ENCODE assay signal across 15 cellular contexts in genomic region chr6:79694156-79694555, GRCh38.
DNase-seq lines count a peak whose midpoint lies in the region; ATAC-seq and TF ChIP-seq lines count a peak whose summit lies in the region.
"Had no signal": no experiment of that assay in that cellular context is flagged by ENCODE, and none has a peak within 500 bp of the region (broad histone marks: within the 10 kb centered on the region; RNA-seq: fewer than 3 reads in every experiment).

No MANE protein-coding gene starts in this region.

- intact Hi-C loops in Right ventricle myocardium superior (cut with DNase I) (no loop called here), left ventricle myocardium inferior (cut with micrococcal nuclease) (no loop called here), gastrocnemius medialis (cut with DNase I; ENCODE audit: low total_unique reads) (no loop called here), aorta (cut with DNase I) (no loop called here), left lung (cut with DNase I) (no loop called here)
- intact Hi-C loops in activated naive CD4-positive, alpha-beta T cell treated with anti-CD3 and anti-CD28 coated beads for 36 hours (cut with micrococcal nuclease), result no loop called here

- no peak overlapping the region for H3K27ac Mint-ChIP-seq in activated naive CD4-positive, alpha-beta T cell treated with anti-CD3 and anti-CD28 coated beads for 36 hours

- no peaks in the 10 kb centered on the region for H3K36me3 Mint-ChIP-seq in activated naive CD4-positive, alpha-beta T cell treated with anti-CD3 and anti-CD28 coated beads for 36 hours (ENCODE audit: low read depth)
- H3K36me3 Mint-ChIP-seq: CD4-positive, CD25-positive, alpha-beta regulatory T cell had no signal

- DNase-seq in Right ventricle myocardium superior (no peak), right atrium auricular region (ENCODE audit: low spot score) (no peak), left ventricle myocardium inferior (no peak), gastrocnemius medialis (no peak), aorta (no peak), pons (ENCODE audit: low spot score) (no peak), left lung (no peak)
- DNase-seq in activated naive CD4-positive, alpha-beta T cell treated with anti-CD3 and anti-CD28 coated beads for 36 hours, result no peak
- DNase-seq: ACHN; CD4-positive, CD25-positive, alpha-beta regulatory T cell; DMS53 had no signal

- WGBS in aorta, 2 donors, result 60 to 68% methylated on average over 3 of the region's 3 CpGs

- H3K36me3 ChIP-seq in right atrium auricular region (no peaks in the 10 kb centered on the region), left ventricle myocardium inferior (peaks cover 5% of the 10 kb centered on the region), gastrocnemius medialis (no peaks in the 10 kb centered on the region), aorta (ENCODE audit: control insufficient read depth in 1 of 2, insufficient read depth in 2 of 2, low read length in 1 of 2) (no peaks in the 10 kb centered on the region), left lung (no peaks in the 10 kb centered on the region)
- H3K36me3 ChIP-seq: BLaER1 treated with 17β-estradiol and CSF1 and Interleukin-3, amounts not matched to agents 10 nM and 100 nM had no signal

- no peak overlapping the region for H3K4me3 ChIP-seq in right atrium auricular region
- H3K4me3 ChIP-seq in left ventricle myocardium inferior, result no peak overlapping the region
- H3K4me3 ChIP-seq in gastrocnemius medialis, result no peak overlapping the region
- H3K4me3 ChIP-seq in aorta (ENCODE audit: low read length in 2 of 2), result no peak overlapping the region
- no peak overlapping the region for H3K4me3 ChIP-seq in left lung
- H3K4me3 ChIP-seq: BLaER1 treated with 17β-estradiol and CSF1 and Interleukin-3, amounts not matched to agents 10 nM and 100 nM; GM23248 had no signal

- no peak for TF ChIP-seq CTCF in right atrium auricular region (IDR thresholded peaks at IDR 0.05)
- TF ChIP-seq CTCF in left ventricle myocardium inferior (IDR thresholded peaks at IDR 0.05; ENCODE audit: borderline replicate concordance), result no peak
- no peak for TF ChIP-seq CTCF in gastrocnemius medialis (IDR thresholded peaks at IDR 0.05 in 4 of 5, conservative IDR thresholded peaks at IDR 0.05 in 1 of 5)
- TF ChIP-seq CTCF in left lung (IDR thresholded peaks at IDR 0.05), result no peak

- CTCF ChIA-PET in activated naive CD4-positive, alpha-beta T cell treated with anti-CD3 and anti-CD28 coated beads for 36 hours (lab: Charles Lee), result interaction anchor here (0.7 kb wide), 1 partner anchor 124 kb away, joined by 3 read pairs; no protein-coding TSS in a partner anchor

- in situ Hi-C loops in gastrocnemius medialis (cut with MboI; ENCODE audit: low sequenced_read_pairs in 4 of 4), result no loop called here

- no peaks in the 10 kb centered on the region for H3K4me1 Mint-ChIP-seq in activated naive CD4-positive, alpha-beta T cell treated with anti-CD3 and anti-CD28 coated beads for 36 hours (ENCODE audit: low read depth)
- H3K4me1 Mint-ChIP-seq: CD4-positive, CD25-positive, alpha-beta regulatory T cell had no signal

- no peak for TF ChIP-seq POLR2A in gastrocnemius medialis (IDR thresholded peaks at IDR 0.05)

- H3K27ac ChIP-seq in right atrium auricular region (no peak overlapping the region), left ventricle myocardium inferior (replicated peaks) (peak overlapping the region; percentile 18), gastrocnemius medialis (no peak overlapping the region), aorta (ENCODE audit: low read depth in 1 of 2, low read length in 2 of 2) (no peak overlapping the region), left lung (no peak overlapping the region)
- H3K27ac ChIP-seq: BLaER1 treated with 17β-estradiol and CSF1 and Interleukin-3, amounts not matched to agents 10 nM and 100 nM; GM23248; HL-60 had no signal

- H3K4me1 ChIP-seq in right atrium auricular region, result no peaks in the 10 kb centered on the region
- peaks cover 10% of the 10 kb centered on the region for H3K4me1 ChIP-seq in left ventricle myocardium inferior
- H3K4me1 ChIP-seq in gastrocnemius medialis, result no peaks in the 10 kb centered on the region
- no peaks in the 10 kb centered on the region for H3K4me1 ChIP-seq in aorta (ENCODE audit: control insufficient read depth in 1 of 2, insufficient read depth in 2 of 2, low read length in 2 of 2)
- no peaks in the 10 kb centered on the region for H3K4me1 ChIP-seq in left lung
- H3K4me1 ChIP-seq: BLaER1 treated with 17β-estradiol and CSF1 and Interleukin-3, amounts not matched to agents 10 nM and 100 nM had no signal

- H3K27me3 ChIP-seq in right atrium auricular region, result no peaks in the 10 kb centered on the region
- H3K27me3 ChIP-seq in left ventricle myocardium inferior (ENCODE audit: low read depth), result no peaks in the 10 kb centered on the region
- H3K27me3 ChIP-seq in gastrocnemius medialis, result no peaks in the 10 kb centered on the region
- H3K27me3 ChIP-seq in aorta (ENCODE audit: control insufficient read depth in 1 of 2, insufficient read depth in 2 of 2, low read length in 1 of 2), result no peaks in the 10 kb centered on the region
- H3K27me3 ChIP-seq in left lung, result no peaks in the 10 kb centered on the region
- H3K27me3 ChIP-seq: BLaER1 treated with 17β-estradiol and CSF1 and Interleukin-3, amounts not matched to agents 10 nM and 100 nM had no signal

- H3K9me3 ChIP-seq in right atrium auricular region, result no peaks in the 10 kb centered on the region
- H3K9me3 ChIP-seq in left ventricle myocardium inferior (replicated peaks), result no peaks in the 10 kb centered on the region
- H3K9me3 ChIP-seq in gastrocnemius medialis, result no peaks in the 10 kb centered on the region
- no peaks in the 10 kb centered on the region for H3K9me3 ChIP-seq in aorta (ENCODE audit: control insufficient read depth, low read length)
- no peaks in the 10 kb centered on the region for H3K9me3 ChIP-seq in left lung
- H3K9me3 ChIP-seq: BLaER1 treated with 17β-estradiol and CSF1 and Interleukin-3, amounts not matched to agents 10 nM and 100 nM had no signal

- ATAC-seq in Right ventricle myocardium superior (ENCODE audit: poor library complexity) (peak; percentile 49), gastrocnemius medialis (peak; percentile 8 to 42), aorta (ENCODE audit: low FRiP score) (peak; percentile 57), left lung (no peak)
- ATAC-seq: HCT116 had no signal

- no peaks in the 10 kb centered on the region for H3K9me3 Mint-ChIP-seq in activated naive CD4-positive, alpha-beta T cell treated with anti-CD3 and anti-CD28 coated beads for 36 hours

- H3K27me3 Mint-ChIP-seq in activated naive CD4-positive, alpha-beta T cell treated with anti-CD3 and anti-CD28 coated beads for 36 hours (ENCODE audit: low read depth), result no peaks in the 10 kb centered on the region
- H3K27me3 Mint-ChIP-seq: CD4-positive, CD25-positive, alpha-beta regulatory T cell had no signal

- no peak overlapping the region for H3K4me3 Mint-ChIP-seq in activated naive CD4-positive, alpha-beta T cell treated with anti-CD3 and anti-CD28 coated beads for 36 hours
- H3K4me3 Mint-ChIP-seq: CD4-positive, CD25-positive, alpha-beta regulatory T cell had no signal
